In genomic region chr1:208170252-208170651, GRCh38 we compare ENCODE assay signal across 1 cellular context.
TF ChIP-seq lines count a peak whose summit lies in the region.

No MANE protein-coding gene starts in this region.

TF ChIP-seq in HEK293, 187 proteins besides CTCF, POLR2A, EP300 and RAD21 (continued from another document):
- TF ChIP-seq ZNF18 (tag by site-specific recombination; IDR thresholded peaks at IDR 0.05), result no peak
- TF ChIP-seq ZNF624 (tag by site-specific recombination; IDR thresholded peaks at IDR 0.05), result no peak
- TF ChIP-seq SP7 (tag by site-specific recombination; IDR thresholded peaks at IDR 0.05), result 0 out of 2 replicates have a peak, but pooled peaks have one; percentile 40
- TF ChIP-seq GLIS1 (tag by site-specific recombination; IDR thresholded peaks at IDR 0.05), result peak; percentile 88
- peak; percentile 70 for TF ChIP-seq ZIC2 (tag by site-specific recombination; IDR thresholded peaks at IDR 0.05)
- no peak for TF ChIP-seq ZNF658 (tag by site-specific recombination; IDR thresholded peaks at IDR 0.05)
- no peak for TF ChIP-seq ZNF610 (tag by site-specific recombination; IDR thresholded peaks at IDR 0.05; ENCODE audit: borderline replicate concordance)
- TF ChIP-seq ZBTB17 (tag by site-specific recombination; IDR thresholded peaks at IDR 0.05), result no peak
- peak; percentile 89 for TF ChIP-seq ZFHX2 (tag by site-specific recombination; conservative IDR thresholded peaks at IDR 0.05)
- no peak for TF ChIP-seq ZBTB21 (tag by site-specific recombination; IDR thresholded peaks at IDR 0.05)
- peak; percentile 77; the same call in 1 of the 2 replicates for TF ChIP-seq PBX3 (CRISPR knock-in tag; IDR thresholded peaks at IDR 0.05)
- TF ChIP-seq PRDM10 (tag by site-specific recombination; IDR thresholded peaks at IDR 0.05), result peak; percentile 63
- TF ChIP-seq ZNF214 (tag by site-specific recombination; IDR thresholded peaks at IDR 0.05; ENCODE audit: borderline replicate concordance), result no peak
- TF ChIP-seq ZNF830 (tag by site-specific recombination; IDR thresholded peaks at IDR 0.05; ENCODE audit: low read depth), result no peak
- peak; percentile 84 for TF ChIP-seq OSR2 (tag by site-specific recombination; IDR thresholded peaks at IDR 0.05)
- no peak for TF ChIP-seq SALL2 (tag by site-specific recombination; IDR thresholded peaks at IDR 0.05; ENCODE audit: borderline replicate concordance)
- TF ChIP-seq PATZ1 (tag by site-specific recombination; IDR thresholded peaks at IDR 0.05), result 0 out of 2 replicates have a peak, but pooled peaks have one; percentile 53
- TF ChIP-seq ZNF785 (tag by site-specific recombination; IDR thresholded peaks at IDR 0.05), result no peak
- 0 out of 2 replicates have a peak, but pooled peaks have one; percentile 30 for TF ChIP-seq ZNF398 (tag by site-specific recombination; IDR thresholded peaks at IDR 0.05)
- peak; percentile 66 for TF ChIP-seq ZBTB48 (tag by site-specific recombination; IDR thresholded peaks at IDR 0.05)
- no peak for TF ChIP-seq ZBTB49 (tag by site-specific recombination; IDR thresholded peaks at IDR 0.05; ENCODE audit: low read depth)
